ENCODE assay signal across 8 cellular contexts in the genomic region with DNA sequence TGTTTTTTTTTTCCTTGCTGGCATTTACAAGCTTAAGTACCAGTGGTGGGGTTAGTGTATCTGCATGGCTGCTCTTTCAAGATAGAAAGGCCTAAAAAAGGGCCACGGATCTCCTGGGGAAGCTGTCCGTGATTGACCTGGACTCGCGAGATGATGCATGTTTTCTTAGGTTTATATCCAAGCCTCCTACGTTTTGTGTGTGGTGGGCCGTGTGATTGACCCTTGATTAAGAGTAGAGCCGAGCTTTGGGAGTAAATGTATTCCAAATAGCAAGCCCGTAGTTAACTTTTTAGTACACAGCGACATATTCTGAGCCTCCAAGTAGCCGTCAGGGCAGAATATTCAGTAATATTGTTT. TPM values are rescaled to one million over a fixed set of nuclear protein-coding genes. Genes with fewer than 3 reads are reported as not detected.
DNase-seq lines count a peak whose midpoint lies in the region; ATAC-seq and TF ChIP-seq lines count a peak whose summit lies in the region.
"Not testable (repeated sequence)": the region's sequence is repeated elsewhere in the genome, so short reads cannot be mapped to it uniquely, and the experiment has no call there.

No MANE protein-coding gene starts in this region.

- not testable (repeated sequence) for H4K8ac ChIP-seq in mesenchymal stem cell (ENCODE audit: low read length)

- POLR2A ChIA-PET in BJ (lab: Charles Lee); activated naive CD8-positive, alpha-beta T cell treated with anti-CD3 and anti-CD28 coated beads, Interleukin-2, amount 10 ng/mL, durations not matched to agents 7 days and 5 days (lab: Charles Lee): not testable (repeated sequence)

- H3K27ac ChIP-seq in fibroblast of lung (ENCODE audit: insufficient read depth, low read length) (peak overlapping the region; percentile 80), mesenchymal stem cell (ENCODE audit: low read length, poor library complexity, severe bottlenecking) (peak overlapping the region; percentile 60), skin epidermis (peak overlapping the region in 19 of 21 experiments; percentile 47 to 89 (median 80))

- H3K4me1 ChIP-seq in fibroblast of lung (ENCODE audit: control insufficient read depth, extremely low read depth, insufficient read depth, low read length); mesenchymal stem cell (ENCODE audit: control insufficient read depth, insufficient read depth, low read depth, low read length): not testable (repeated sequence)

- not testable (repeated sequence) for DNase-seq in BJ (ENCODE audit: low read depth); activated naive CD8-positive, alpha-beta T cell treated with anti-CD3 and anti-CD28 coated beads, Interleukin-2, amount 10 ng/mL, durations not matched to agents 7 days and 5 days
- DNase-seq in OCI-M1 (lab: John Stamatoyannopoulos, UW): peak; percentile 34
- peak; percentile 2 to 32 for DNase-seq in fibroblast of lung (ENCODE audit: low read depth in 2 of 2)
- peak; percentile 47 for DNase-seq in mesenchymal stem cell

- CTCF ChIA-PET in BJ (lab: Yijun Ruan, JAX): not testable (repeated sequence)

- not testable (repeated sequence) for H3K36me3 ChIP-seq in BJ (ENCODE audit: control insufficient read depth, insufficient read depth, low read length); fibroblast of lung (ENCODE audit: control insufficient read depth, insufficient read depth, low read length); mesenchymal stem cell (ENCODE audit: control insufficient read depth in 1 of 2, insufficient read depth in 2 of 2, low read depth in 1 of 2, low read length in 2 of 2)

- H4K20me1 ChIP-seq in fibroblast of lung (ENCODE audit: control insufficient read depth, extremely low read depth, insufficient read depth, low read length): not testable (repeated sequence)

- not testable (repeated sequence) for H3K9me3 ChIP-seq in fibroblast of lung (ENCODE audit: control insufficient read depth, insufficient read depth, low read depth, low read length); mesenchymal stem cell (ENCODE audit: control insufficient read depth, low read length)

- H2BK15ac ChIP-seq in mesenchymal stem cell (ENCODE audit: low read depth, poor library complexity, severe bottlenecking): not testable (repeated sequence)

- H3K14ac ChIP-seq in mesenchymal stem cell (ENCODE audit: low read length in 2 of 2): not testable (repeated sequence)

- not testable (repeated sequence) for H3K18ac ChIP-seq in mesenchymal stem cell (ENCODE audit: low read depth in 1 of 2, low read length in 2 of 2)

- H3K23ac ChIP-seq in mesenchymal stem cell (ENCODE audit: low read length in 2 of 2): not testable (repeated sequence)

- not testable (repeated sequence) for H2AFZ ChIP-seq in fibroblast of lung (ENCODE audit: low read length)
- peak overlapping the region; percentile 92 for H2AFZ ChIP-seq in mesenchymal stem cell (ENCODE audit: low read depth, low read length)

- H2AK5ac ChIP-seq in mesenchymal stem cell (ENCODE audit: low read length, severe bottlenecking): not testable (repeated sequence)

- H3K9ac ChIP-seq in fibroblast of lung (ENCODE audit: insufficient read depth, low read length) (peak overlapping the region; percentile 68), mesenchymal stem cell (ENCODE audit: low read length) (peak overlapping the region; percentile 98)

- not testable (repeated sequence) for TF ChIP-seq CTCF in BJ (IDR thresholded peaks at IDR 0.05; ENCODE audit: insufficient read depth, low read depth, low read length); fibroblast of lung (conservative IDR thresholded peaks at IDR 0.05 in 1 of 2, IDR thresholded peaks at IDR 0.05 in 1 of 2; ENCODE audit: low read depth in 1 of 2, low read length in 2 of 2)

- not testable (repeated sequence) for H2BK120ac ChIP-seq in mesenchymal stem cell (ENCODE audit: low read depth, low read length)

- peak overlapping the region; percentile 95 for H3K4me3 Mint-ChIP-seq in activated naive CD8-positive, alpha-beta T cell treated with anti-CD3 and anti-CD28 coated beads, Interleukin-2, amount 10 ng/mL, durations not matched to agents 7 days and 5 days

- H3K79me1 ChIP-seq in mesenchymal stem cell (replicated peaks; ENCODE audit: low read length, poor library complexity, severe bottlenecking): not testable (repeated sequence)

- peak overlapping the region in 1 of 2 experiments; percentile 28 for H3K4ac ChIP-seq in mesenchymal stem cell (ENCODE audit: low read depth in 1 of 2, low read length in 2 of 2)

- H3K79me2 ChIP-seq in fibroblast of lung (ENCODE audit: control insufficient read depth, insufficient read depth, low read length): peaks cover 51% of the 10 kb centered on the region

- H3K27me3 ChIP-seq in BJ (ENCODE audit: control insufficient read depth, insufficient read depth, low read length); fibroblast of lung (ENCODE audit: control insufficient read depth, insufficient read depth, low read length); mesenchymal stem cell (ENCODE audit: control insufficient read depth in 1 of 2, insufficient read depth in 1 of 2, low read length in 2 of 2): not testable (repeated sequence)

- not testable (repeated sequence) for H3K27me3 Mint-ChIP-seq in activated naive CD8-positive, alpha-beta T cell treated with anti-CD3 and anti-CD28 coated beads, Interleukin-2, amount 10 ng/mL, durations not matched to agents 7 days and 5 days

- not testable (repeated sequence) for H2BK5ac ChIP-seq in mesenchymal stem cell (ENCODE audit: low read depth, low read length, poor library complexity, severe bottlenecking)

- peak overlapping the region; percentile 93 for H3K27ac Mint-ChIP-seq in activated naive CD8-positive, alpha-beta T cell treated with anti-CD3 and anti-CD28 coated beads, Interleukin-2, amount 10 ng/mL, durations not matched to agents 7 days and 5 days

- ATAC-seq in GM21360 (IDR thresholded peaks at IDR 0.05; ENCODE audit: unreplicated experiment) (peak; percentile 10), HG03175 (IDR thresholded peaks at IDR 0.05; ENCODE audit: unreplicated experiment) (peak; percentile 21)
- peak; percentile 34 for ATAC-seq in activated naive CD8-positive, alpha-beta T cell treated with anti-CD3 and anti-CD28 coated beads, Interleukin-2, amount 10 ng/mL, durations not matched to agents 7 days and 5 days (ENCODE audit: low read depth)

- H3K4me1 Mint-ChIP-seq in activated naive CD8-positive, alpha-beta T cell treated with anti-CD3 and anti-CD28 coated beads, Interleukin-2, amount 10 ng/mL, durations not matched to agents 7 days and 5 days: peaks cover 24% of the 10 kb centered on the region

- H3K4me2 ChIP-seq in fibroblast of lung (ENCODE audit: extremely low read depth, insufficient read depth, low read length): peak overlapping the region; percentile 80
- H3K4me2 ChIP-seq in mesenchymal stem cell (ENCODE audit: low read length, poor library complexity, severe bottlenecking): peak overlapping the region; percentile 37

- 0% methylated on average over 3 of the region's 10 CpGs for WGBS in mesenchymal stem cell

- H3K4me3 ChIP-seq in BJ (ENCODE audit: low read depth, low read length) (peak overlapping the region; percentile 71), fibroblast of lung (replicated peaks in 1 of 4; ENCODE audit: control extremely low read depth in 1 of 4, insufficient read depth in 1 of 4, low read depth in 3 of 4, low read length in 4 of 4) (peak overlapping the region; percentile 50 to 93 (median 69)), mesenchymal stem cell (ENCODE audit: insufficient read depth in 1 of 2, low read depth in 1 of 2, low read length in 2 of 2) (peak overlapping the region; percentile 82 to 92), skin epidermis (peak overlapping the region; percentile 59 to 93 (median 81))

- H2BK12ac ChIP-seq in mesenchymal stem cell (ENCODE audit: low read length in 2 of 2): not testable (repeated sequence)

- H3K9me3 Mint-ChIP-seq in activated naive CD8-positive, alpha-beta T cell treated with anti-CD3 and anti-CD28 coated beads, Interleukin-2, amount 10 ng/mL, durations not matched to agents 7 days and 5 days: not testable (repeated sequence)

- not testable (repeated sequence) for H4K91ac ChIP-seq in mesenchymal stem cell (ENCODE audit: low read length)

- H3K36me3 Mint-ChIP-seq in activated naive CD8-positive, alpha-beta T cell treated with anti-CD3 and anti-CD28 coated beads, Interleukin-2, amount 10 ng/mL, durations not matched to agents 7 days and 5 days: not testable (repeated sequence)

RNA-seq across cellular contexts. Expression of a gene that starts 0.5 kb away (rescaled TPM):
- 52.5 and 107 TPM in 2 replicates for polyA plus RNA-seq in BJ (2011; rRNA removed)
- 37.9 and 39.8 TPM in 2 replicates for polyA minus RNA-seq in BJ (2011; rRNA and poly(A)+ RNA removed)
- total RNA-seq in activated naive CD8-positive, alpha-beta T cell treated with anti-CD3 and anti-CD28 coated beads, Interleukin-2, amount 10 ng/mL, durations not matched to agents 7 days and 5 days: 10 to 100 TPM; 42.7 to 43.8 TPM
- 55.0 and 58.8 TPM in 2 replicates for total RNA-seq in fibroblast of lung
- polyA plus RNA-seq in fibroblast of lung: 130 and 145 TPM in 2 replicates
- 95.8 and 115 TPM in 2 replicates for polyA plus RNA-seq in fibroblast of lung (2012)
- polyA minus RNA-seq in fibroblast of lung (ENCODE audit: low replicate concordance): 16.8 and 18.3 TPM in 2 replicates
- 86.1 TPM for polyA plus RNA-seq in mesenchymal stem cell (2013, experiment 1 of 2)
- 91.1 TPM for polyA plus RNA-seq in mesenchymal stem cell (2013, experiment 2 of 2)

RNA-seq across cellular contexts. Expression of a gene that starts 57.6 kb away (rescaled TPM):
- 108 and 156 TPM in 2 replicates for polyA plus RNA-seq in BJ (2011; rRNA removed)
- 83.2 and 104 TPM in 2 replicates for polyA minus RNA-seq in BJ (2011; rRNA and poly(A)+ RNA removed)
- total RNA-seq in activated naive CD8-positive, alpha-beta T cell treated with anti-CD3 and anti-CD28 coated beads, Interleukin-2, amount 10 ng/mL, durations not matched to agents 7 days and 5 days: 100 to 1,000 TPM; 102 to 106 TPM
- 145 and 175 TPM in 2 replicates for total RNA-seq in fibroblast of lung
- 117 and 140 TPM in 2 replicates for polyA plus RNA-seq in fibroblast of lung
- polyA plus RNA-seq in fibroblast of lung (2012): 78.4 and 81.5 TPM in 2 replicates
- polyA minus RNA-seq in fibroblast of lung (ENCODE audit: low replicate concordance): 76.8 and 152 TPM in 2 replicates
- polyA plus RNA-seq in mesenchymal stem cell (2013, experiment 1 of 2): 97.0 TPM
- 102 TPM for polyA plus RNA-seq in mesenchymal stem cell (2013, experiment 2 of 2)
